10 cellular contexts compared by ENCODE assay signal in the genomic region with DNA sequence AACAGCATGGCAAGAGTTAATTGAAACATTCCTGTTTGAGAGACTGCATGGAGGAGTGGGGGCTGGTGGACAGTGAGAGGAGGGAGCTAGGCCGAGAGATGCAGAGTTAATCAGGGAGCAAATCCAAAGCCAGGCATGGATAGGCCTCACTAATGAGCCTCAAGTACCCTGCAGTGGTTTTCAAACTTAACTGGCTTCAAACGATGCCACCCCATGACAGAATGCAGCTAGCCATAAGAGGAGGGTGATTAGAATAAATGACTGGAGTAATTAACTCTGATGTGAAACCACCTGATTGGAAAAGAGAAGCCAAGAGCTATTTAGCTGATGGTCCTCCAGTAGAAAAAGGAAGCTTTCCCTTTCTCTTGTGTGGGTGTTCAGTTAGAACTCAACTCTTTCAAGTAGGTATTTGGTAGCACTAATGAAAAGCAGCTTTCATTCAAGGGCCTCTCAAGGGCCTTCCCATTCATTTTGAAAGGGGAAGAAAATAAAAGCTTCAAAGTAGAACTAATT.
DNase-seq lines count a peak whose midpoint lies in the region; ATAC-seq and TF ChIP-seq lines count a peak whose summit lies in the region.
"Had no signal": no experiment of that assay in that cellular context is flagged by ENCODE, and none has a peak within 500 bp of the region (broad histone marks: within the 10 kb centered on the region; RNA-seq: fewer than 3 reads in every experiment).

No MANE protein-coding gene starts in this region.

- H3K4me2 ChIP-seq in PC-9, result no peak overlapping the region

- no peaks in the 10 kb centered on the region for H3K4me1 ChIP-seq in endodermal cell (ENCODE audit: control insufficient read depth, insufficient read depth, low read length)
- H3K4me1 ChIP-seq in PC-9 (replicated peaks; ENCODE audit: insufficient read depth), result no peaks in the 10 kb centered on the region
- H3K4me1 ChIP-seq in right cardiac atrium (ENCODE audit: control insufficient read depth, insufficient read depth, low read length), result no peaks in the 10 kb centered on the region
- H3K4me1 ChIP-seq: colonic mucosa had no signal

- no peak overlapping the region for H3K9ac ChIP-seq in endodermal cell (ENCODE audit: extremely low read depth, low read length, poor library complexity, severe bottlenecking)

- H3K27ac ChIP-seq in endodermal cell (ENCODE audit: low read depth, low read length), result peak overlapping the region; percentile 56
- H3K27ac ChIP-seq in PC-9, result no peak overlapping the region
- no peak overlapping the region for H3K27ac ChIP-seq in right cardiac atrium (ENCODE audit: low read length)
- H3K27ac ChIP-seq: colonic mucosa, VCaP had no signal

- ATAC-seq in GM21717 (IDR thresholded peaks at IDR 0.05; ENCODE audit: unreplicated experiment) (peak; percentile 83), right cardiac atrium (no peak), HG02840 (IDR thresholded peaks at IDR 0.05; ENCODE audit: low FRiP score, unreplicated experiment) (no peak)

- TF ChIP-seq CTCF in endodermal cell (conservative IDR thresholded peaks at IDR 0.05) (no peak), PC-9 (conservative IDR thresholded peaks at IDR 0.05) (no peak)

- peaks cover 29% of the 10 kb centered on the region for H3K27me3 Mint-ChIP-seq in endodermal cell (ENCODE audit: insufficient read depth)

- H3K79me2 ChIP-seq in PC-9 (ENCODE audit: low read depth), result no peaks in the 10 kb centered on the region

- H3K4me3 Mint-ChIP-seq in endodermal cell, result no peak overlapping the region

- BruUV-seq in PC-9 (replicated peaks; lab: Mats Ljungman, UMichigan), result no TSS peak

- H3K4me3 ChIP-seq in endodermal cell (ENCODE audit: low read length) (no peak overlapping the region), PC-9 (no peak overlapping the region), right cardiac atrium (ENCODE audit: low read length) (no peak overlapping the region)
- H3K4me3 ChIP-seq: colonic mucosa had no signal

- H3K9me3 ChIP-seq in endodermal cell (ENCODE audit: control insufficient read depth, low read length) (no peaks in the 10 kb centered on the region), PC-9 (ENCODE audit: insufficient read depth, low read depth) (no peaks in the 10 kb centered on the region), right cardiac atrium (ENCODE audit: control insufficient read depth, low read length) (no peaks in the 10 kb centered on the region)
- H3K9me3 ChIP-seq: colonic mucosa had no signal

- peaks cover 14% of the 10 kb centered on the region for H3K4me1 Mint-ChIP-seq in endodermal cell

- no peak overlapping the region for H3K27ac Mint-ChIP-seq in endodermal cell

- peak; percentile 80 for DNase-seq in DMS153 treated with DMSO at 0.1 percent for 48 hours (lab: John Stamatoyannopoulos, UW; ENCODE audit: unreplicated experiment)
- DNase-seq in NCI-H187 (lab: John Stamatoyannopoulos, UW), result peak; percentile 67 to 85
- peak; percentile 74 for DNase-seq in endodermal cell
- DNase-seq in stimulated activated CD8-positive, alpha-beta memory T cell treated with anti-CD3 and anti-CD28 coated beads, Interleukin-4, amount 100 ng/mL, for 48 hours, result no peak
- DNase-seq in PC-9, result no peak
- no peak for DNase-seq in right cardiac atrium
- DNase-seq: colonic mucosa had no signal

- intact Hi-C loops in PC-9 (cut with micrococcal nuclease; ENCODE audit: unreplicated experiment) (no loop called here), right cardiac atrium (cut with DNase I) (no loop called here)

- POLR2A ChIA-PET in PC-9 (lab: Charles Lee; ENCODE audit: unreplicated experiment), result no interaction called here

- 8 to 27% methylated on average over 2 of the region's 2 CpGs for WGBS in endodermal cell (ENCODE audit: insufficient coverage in 1 of 2, insufficient read length in 1 of 2), 2 experiments
- WGBS in right cardiac atrium, result 36% methylated on average over 2 of the region's 2 CpGs

- CTCF ChIA-PET in PC-9 (lab: Charles Lee), result no interaction called here

- H3K36me3 ChIP-seq in endodermal cell (ENCODE audit: control insufficient read depth, insufficient read depth, low read length), result no peaks in the 10 kb centered on the region
- H3K36me3 ChIP-seq in PC-9 (ENCODE audit: low read depth), result no peaks in the 10 kb centered on the region
- H3K36me3 ChIP-seq: colonic mucosa had no signal

- no peaks in the 10 kb centered on the region for H3F3A ChIP-seq in PC-9 (ENCODE audit: insufficient read depth, low read depth)

- no peaks in the 10 kb centered on the region for H4K20me1 ChIP-seq in PC-9 (ENCODE audit: insufficient read depth)

- H3K27me3 ChIP-seq in endodermal cell (ENCODE audit: control insufficient read depth, insufficient read depth, low read length, poor library complexity, severe bottlenecking) (peaks cover 6% of the 10 kb centered on the region), PC-9 (ENCODE audit: insufficient read depth, low read depth) (no peaks in the 10 kb centered on the region), right cardiac atrium (ENCODE audit: control insufficient read depth, insufficient read depth) (no peaks in the 10 kb centered on the region)
- H3K27me3 ChIP-seq: colonic mucosa had no signal

- H3K9me3 Mint-ChIP-seq in endodermal cell, result no peaks in the 10 kb centered on the region

- H2AFZ ChIP-seq in PC-9, result no peak overlapping the region

- H3K9me2 ChIP-seq in PC-9 (ENCODE audit: insufficient read depth), result no peaks in the 10 kb centered on the region

- H3K36me3 Mint-ChIP-seq in endodermal cell (ENCODE audit: low read depth), result no peaks in the 10 kb centered on the region

Comparison
In these comparisons a context has a peak if more than half of its experiments do, and no peak if none do; other contexts are left out.
1. DNase-seq: peak in DMS153 treated with DMSO at 0.1 percent for 48 hours (single experiment), NCI-H187 (2 of 2) and endodermal cell (single experiment); none in stimulated activated CD8-positive, alpha-beta memory T cell treated with anti-CD3 and anti-CD28 coated beads, Interleukin-4, amount 100 ng/mL, for 48 hours (single experiment), PC-9 (0 of 2) and right cardiac atrium (0 of 3).